Comparison of ENCODE assay signal across 8 cellular contexts in genomic region chr18:80034068-80034851, GRCh38.
DNase-seq lines count a peak whose midpoint lies in the region; ATAC-seq and TF ChIP-seq lines count a peak whose summit lies in the region.

A gene with protein sequence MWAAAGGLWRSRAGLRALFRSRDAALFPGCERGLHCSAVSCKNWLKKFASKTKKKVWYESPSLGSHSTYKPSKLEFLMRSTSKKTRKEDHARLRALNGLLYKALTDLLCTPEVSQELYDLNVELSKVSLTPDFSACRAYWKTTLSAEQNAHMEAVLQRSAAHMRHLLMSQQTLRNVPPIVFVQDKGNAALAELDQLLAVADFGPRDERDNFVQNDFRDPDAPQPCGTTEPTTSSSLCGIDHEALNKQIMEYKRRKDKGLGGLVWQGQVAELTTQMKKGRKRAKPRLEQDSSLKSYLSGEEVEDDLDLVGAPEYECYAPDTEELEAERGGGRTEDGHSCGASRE (plus strand): TSS chr18:80034434. CDS start chr18:80034496, 62 bp downstream.

- H3K27ac Mint-ChIP-seq in central memory CD8-positive, alpha-beta T cell (ENCODE audit: low read depth): peak within 1 kb of the TSS; percentile 98

- DNase-seq in AG09309 (ENCODE audit: low read depth) (peak; percentile 90), NCI-H345 (lab: John Stamatoyannopoulos, UW) (peak; percentile 99), islet precursor cell (peak; percentile 91)
- DNase-seq in activated CD4-positive, CD25-positive, alpha-beta regulatory T cell (lab: John Stamatoyannopoulos, UW): peak; percentile 100
- peak; percentile 96 to 99 for DNase-seq in central memory CD8-positive, alpha-beta T cell (ENCODE audit: low spot score in 2 of 2)
- DNase-seq in stimulated activated CD4-positive, alpha-beta T cell treated with anti-CD3 and anti-CD28 coated beads, Interleukin-12 subunit alpha, Interleukin-12 subunit beta, amount 100 ng/mL, for 48 hours (ENCODE audit: low read depth in 2 of 3, low spot score in 1 of 3): peak; percentile 98 to 100 (median 99)

- no peaks in the 10 kb centered on the region for H3K27me3 Mint-ChIP-seq in central memory CD8-positive, alpha-beta T cell

- peak; percentile 74 for ATAC-seq in GM19023 (IDR thresholded peaks at IDR 0.05; ENCODE audit: unreplicated experiment)
- ATAC-seq in HG03280 (IDR thresholded peaks at IDR 0.05; ENCODE audit: unreplicated experiment): peak; percentile 75
- ATAC-seq in central memory CD8-positive, alpha-beta T cell (replicated peaks; ENCODE audit: extremely low read depth, poor library complexity, severe bottlenecking): peak; percentile 74

- peak within 1 kb of the TSS; percentile 84 for H3K4me3 Mint-ChIP-seq in central memory CD8-positive, alpha-beta T cell

- peak within 1 kb of the TSS; percentile 79 for H3K4me3 ChIP-seq in AG09309 (ENCODE audit: control insufficient read depth, low read depth, low read length)

- peaks cover 22% of the 10 kb centered on the region for H3K4me1 Mint-ChIP-seq in central memory CD8-positive, alpha-beta T cell

- peak; percentile 39 for TF ChIP-seq CTCF in AG09309 (IDR thresholded peaks at IDR 0.05; ENCODE audit: control insufficient read depth, insufficient read depth, low read depth, low read length, missing control alignments)

- H3K36me3 Mint-ChIP-seq in central memory CD8-positive, alpha-beta T cell (ENCODE audit: insufficient read depth): peaks cover 24% of the 10 kb centered on the region

- peaks cover 6% of the 10 kb centered on the region for H3K9me3 Mint-ChIP-seq in central memory CD8-positive, alpha-beta T cell

Comparison
In these comparisons a context has a peak if more than half of its experiments do, and no peak if none do; other contexts are left out.
1. Peak in every context shown above with its lines: DNase-seq, ATAC-seq and H3K4me3 ChIP-seq.